27 cellular contexts compared by ENCODE assay signal in the genomic region with DNA sequence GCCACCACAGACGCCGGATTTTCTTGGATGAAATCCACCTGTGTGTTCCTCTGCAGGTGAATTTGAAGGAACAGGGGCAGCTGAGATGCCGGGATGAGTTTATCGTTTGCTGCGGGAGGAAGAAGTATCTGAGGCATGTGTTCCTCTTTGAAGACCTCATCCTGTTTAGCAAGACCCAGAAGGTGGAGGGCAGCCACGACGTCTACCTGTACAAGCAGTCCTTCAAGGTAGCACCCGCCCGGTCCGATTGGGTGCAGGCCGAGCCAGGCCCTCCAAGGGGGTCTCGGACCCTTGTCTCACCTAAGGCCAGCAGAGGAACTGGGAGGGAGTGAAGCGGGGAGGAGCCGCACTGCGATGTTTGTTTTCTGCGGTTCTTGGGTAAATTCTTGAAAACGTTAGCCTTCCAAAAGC. TPM values are rescaled to one million over a fixed set of nuclear protein-coding genes. Genes with fewer than 3 reads are reported as not detected.
"Had no signal": no experiment of that assay in that cellular context is flagged by ENCODE, and none has a peak within 500 bp of the region (broad histone marks: within the 10 kb centered on the region; RNA-seq: fewer than 3 reads in every experiment).

No MANE protein-coding gene starts in this region.

- H3K4me1 ChIP-seq: adrenal gland, colonic mucosa, tibial nerve, uterus had no signal

- H3K4me3 ChIP-seq: adrenal gland, colonic mucosa, dorsolateral prefrontal cortex, esophagus muscularis mucosa, mucosa of descending colon, skin epidermis, tibial nerve, uterus had no signal

- H3K27ac Mint-ChIP-seq: activated CD4-positive, alpha-beta memory T cell treated with anti-CD3 and anti-CD28 coated beads for 36 hours; activated naive CD8-positive, alpha-beta T cell; activated T-cell treated with anti-CD3 and anti-CD28 coated beads, Interleukin-2, amount 50 U/mL, for 72 hours; effector memory CD8-positive, alpha-beta T cell; progenitor cell of endocrine pancreas; stimulated activated effector memory CD8-positive, alpha-beta T cell treated with anti-CD3 and anti-CD28 coated beads, Interleukin-12 subunit alpha, Interleukin-12 subunit beta, amount 100 ng/mL, for 72 hours; stimulated activated naive CD8-positive, alpha-beta T cell treated with anti-CD3 and anti-CD28 coated beads, Interleukin-15, amount 100 ng/mL, for 72 hours had no signal

- H3K4me3 Mint-ChIP-seq: activated CD4-positive, alpha-beta memory T cell treated with anti-CD3 and anti-CD28 coated beads for 36 hours; activated naive CD8-positive, alpha-beta T cell; activated T-cell treated with anti-CD3 and anti-CD28 coated beads, Interleukin-2, amount 50 U/mL, for 72 hours; central memory CD8-positive, alpha-beta T cell; effector memory CD8-positive, alpha-beta T cell; stimulated activated effector memory CD8-positive, alpha-beta T cell treated with anti-CD3 and anti-CD28 coated beads, Interleukin-12 subunit alpha, Interleukin-12 subunit beta, amount 100 ng/mL, for 72 hours; stimulated activated naive CD8-positive, alpha-beta T cell treated with anti-CD3 and anti-CD28 coated beads, Interleukin-15, amount 100 ng/mL, for 72 hours had no signal

- H3K4me1 Mint-ChIP-seq: central memory CD8-positive, alpha-beta T cell; stimulated activated effector memory CD8-positive, alpha-beta T cell treated with anti-CD3 and anti-CD28 coated beads, Interleukin-12 subunit alpha, Interleukin-12 subunit beta, amount 100 ng/mL, for 72 hours; stimulated activated naive CD8-positive, alpha-beta T cell treated with anti-CD3 and anti-CD28 coated beads, Interleukin-15, amount 100 ng/mL, for 72 hours had no signal

- H3K9me3 Mint-ChIP-seq: activated CD4-positive, alpha-beta memory T cell treated with anti-CD3 and anti-CD28 coated beads for 36 hours; activated T-cell treated with anti-CD3 and anti-CD28 coated beads, Interleukin-2, amount 50 U/mL, for 72 hours; central memory CD8-positive, alpha-beta T cell; effector memory CD8-positive, alpha-beta T cell; stimulated activated effector memory CD8-positive, alpha-beta T cell treated with anti-CD3 and anti-CD28 coated beads, Interleukin-12 subunit alpha, Interleukin-12 subunit beta, amount 100 ng/mL, for 72 hours; stimulated activated naive CD8-positive, alpha-beta T cell treated with anti-CD3 and anti-CD28 coated beads, Interleukin-15, amount 100 ng/mL, for 72 hours had no signal

- H3K36me3 Mint-ChIP-seq: activated CD4-positive, alpha-beta memory T cell treated with anti-CD3 and anti-CD28 coated beads for 36 hours; activated naive CD8-positive, alpha-beta T cell; stimulated activated effector memory CD8-positive, alpha-beta T cell treated with anti-CD3 and anti-CD28 coated beads, Interleukin-12 subunit alpha, Interleukin-12 subunit beta, amount 100 ng/mL, for 72 hours had no signal

- DNase-seq: activated CD4-positive, alpha-beta T cell treated with anti-CD3 and anti-CD28 coated beads for 48 hours; activated gamma-delta T cell treated with Interleukin-2 at 50 U/mL for 16 hours; activated T-cell treated with anti-CD3 and anti-CD28 coated beads, Interleukin-2, amount 50 U/mL, for 72 hours; colonic mucosa; effector memory CD8-positive, alpha-beta T cell; mesenchymal stem cell; occipital lobe; stimulated activated CD4-positive, alpha-beta T cell treated with anti-CD3 and anti-CD28 coated beads, Interleukin-2, amount 100 ng/mL, for 24 hours; T1000; uterus had no signal

- H3K36me3 ChIP-seq: adrenal gland, colonic mucosa, esophagus muscularis mucosa, tibial nerve, uterus had no signal

- ATAC-seq: activated T-cell treated with anti-CD3 and anti-CD28 coated beads, Interleukin-2, amount 50 U/mL, for 72 hours; effector memory CD8-positive, alpha-beta T cell; left colon; mucosa of descending colon; stimulated activated effector memory CD8-positive, alpha-beta T cell treated with anti-CD3 and anti-CD28 coated beads, Interleukin-12 subunit alpha, Interleukin-12 subunit beta, amount 100 ng/mL, for 72 hours; stimulated activated naive CD8-positive, alpha-beta T cell treated with anti-CD3 and anti-CD28 coated beads, Interleukin-15, amount 100 ng/mL, for 72 hours had no signal

- H3K27me3 Mint-ChIP-seq: activated naive CD8-positive, alpha-beta T cell; progenitor cell of endocrine pancreas; stimulated activated naive CD8-positive, alpha-beta T cell treated with anti-CD3 and anti-CD28 coated beads, Interleukin-15, amount 100 ng/mL, for 72 hours had no signal

- H3K9me3 ChIP-seq: adrenal gland, colonic mucosa, esophagus muscularis mucosa, mucosa of descending colon, tibial nerve, uterus had no signal

- H3K27me3 ChIP-seq: adrenal gland, colonic mucosa, tibial nerve, uterus had no signal

- H3K27ac ChIP-seq: adrenal gland, colonic mucosa, dorsolateral prefrontal cortex, esophagus muscularis mucosa, skin epidermis, tibial nerve, uterus had no signal

RNA-seq across cellular contexts. Expression of a gene that starts 18.4 kb away (rescaled TPM):
- total RNA-seq: activated CD4-positive, alpha-beta memory T cell treated with anti-CD3 and anti-CD28 coated beads for 36 hours; activated T-cell treated with anti-CD3 and anti-CD28 coated beads, Interleukin-2, amount 50 U/mL, for 72 hours; adrenal gland; astrocyte; colonic mucosa; esophagus muscularis mucosa; left colon; lower leg skin; mucosa of descending colon; occipital lobe; progenitor cell of endocrine pancreas; T-helper 1 cell treated with Interleukin-12 subunit alpha and Interleukin-12 subunit beta and Interleukin-4 antibody, amounts not matched to agents 30 ng/mL and 1 ng/mL, for 36 hours; tibial nerve; uterus had no signal
- polyA plus RNA-seq: adrenal gland, neural cell had no signal
